ENCODE assay signal across 7 cellular contexts in genomic region chr14:101965145-101965531, GRCh38. TPM values are rescaled to one million over a fixed set of nuclear protein-coding genes. Genes with fewer than 3 reads are reported as not detected.
DNase-seq lines count a peak whose midpoint lies in the region; ATAC-seq and TF ChIP-seq lines count a peak whose summit lies in the region.

No MANE protein-coding gene starts in this region.

- H3K36me3 ChIP-seq in kidney epithelial cell (ENCODE audit: control insufficient read depth, insufficient read depth, low read length) = no peaks in the 10 kb centered on the region

- no peak for TF ChIP-seq CTCF in kidney epithelial cell (IDR thresholded peaks at IDR 0.05; ENCODE audit: insufficient read depth, low read length, poor library complexity, severe bottlenecking)

- ATAC-seq in GM18502 (IDR thresholded peaks at IDR 0.05; ENCODE audit: poor library complexity, unreplicated experiment) = peak; percentile 42
- ATAC-seq in HG02571 (IDR thresholded peaks at IDR 0.05; ENCODE audit: unreplicated experiment) = peak; percentile 31
- peak; percentile 31 to 42 for ATAC-seq in activated CD4-positive, CD25-positive, alpha-beta regulatory T cell treated with anti-CD3 and anti-CD28 coated beads, Interleukin-2, amount 50 U/mL, for 24 hours

- H3K27me3 ChIP-seq in kidney epithelial cell (ENCODE audit: control insufficient read depth, insufficient read depth, low read length) = no peaks in the 10 kb centered on the region

- DNase-seq in NCI-H1048 (lab: John Stamatoyannopoulos, UW) (peak; percentile 38), cerebellar cortex (ENCODE audit: low spot score) (peak; percentile 53), kidney epithelial cell (ENCODE audit: low read depth) (no peak)
- DNase-seq in stimulated activated CD4-positive, alpha-beta T cell treated with anti-CD3 and anti-CD28 coated beads, Interleukin-1b, Interleukin-23, amount 100 ng/mL, for 48 hours = peak; percentile 65

- peak overlapping the region; percentile 62 for H3K4me3 ChIP-seq in kidney epithelial cell (ENCODE audit: low read depth, low read length)

RNA-seq across cellular contexts. Expression of gene DYNC1H1, which starts 0.8 kb away (rescaled TPM):
- total RNA-seq in kidney epithelial cell = 783 and 852 TPM in 2 replicates
